Comparison of ENCODE assay signal across 1 cellular context in the genomic region with DNA sequence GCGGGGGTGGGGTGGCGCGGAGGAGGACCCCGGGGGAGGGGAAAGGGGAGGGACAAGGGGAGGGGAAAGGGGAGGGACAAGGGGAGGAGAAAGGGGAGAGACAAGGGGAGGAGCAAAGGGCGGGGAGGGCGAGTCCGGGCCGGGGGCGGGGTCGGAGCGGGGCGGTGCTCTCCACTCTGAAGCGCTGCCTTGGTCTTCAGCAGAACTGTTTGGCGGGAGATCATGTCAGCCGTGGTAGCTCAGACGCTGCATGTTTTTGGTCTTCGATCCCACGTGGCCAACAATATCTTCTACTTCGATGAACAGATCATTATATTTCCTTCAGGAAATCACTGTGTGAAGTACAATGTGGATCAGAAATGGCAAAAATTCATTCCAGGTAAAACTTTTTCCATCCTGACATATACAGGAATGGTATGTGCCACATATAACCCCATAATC.
TF ChIP-seq lines count a peak whose summit lies in the region.

No MANE protein-coding gene starts in this region.

TF ChIP-seq in HEK293, 187 proteins besides CTCF, POLR2A, EP300 and RAD21 (continued from another document):
- TF ChIP-seq, protein P1, sequence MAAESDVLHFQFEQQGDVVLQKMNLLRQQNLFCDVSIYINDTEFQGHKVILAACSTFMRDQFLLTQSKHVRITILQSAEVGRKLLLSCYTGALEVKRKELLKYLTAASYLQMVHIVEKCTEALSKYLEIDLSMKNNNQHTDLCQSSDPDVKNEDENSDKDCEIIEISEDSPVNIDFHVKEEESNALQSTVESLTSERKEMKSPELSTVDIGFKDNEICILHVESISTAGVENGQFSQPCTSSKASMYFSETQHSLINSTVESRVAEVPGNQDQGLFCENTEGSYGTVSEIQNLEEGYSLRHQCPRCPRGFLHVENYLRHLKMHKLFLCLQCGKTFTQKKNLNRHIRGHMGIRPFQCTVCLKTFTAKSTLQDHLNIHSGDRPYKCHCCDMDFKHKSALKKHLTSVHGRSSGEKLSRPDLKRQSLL (tag by site-specific recombination; IDR thresholded peaks at IDR 0.05) = no peak
- TF ChIP-seq ZNF138 (tag by site-specific recombination; IDR thresholded peaks at IDR 0.05; ENCODE audit: borderline replicate concordance) (no peak), ZNF514 (tag by site-specific recombination; IDR thresholded peaks at IDR 0.05) (no peak), ZNF311 (tag by site-specific recombination; IDR thresholded peaks at IDR 0.05; ENCODE audit: borderline replicate concordance) (no peak), ZNF561 (tag by site-specific recombination; IDR thresholded peaks at IDR 0.05; ENCODE audit: borderline replicate concordance) (no peak), SP2 (tag by site-specific recombination; IDR thresholded peaks at IDR 0.05) (no peak; the same call in 1 of the 2 replicates), ZNF660 (tag by site-specific recombination; IDR thresholded peaks at IDR 0.05) (peak; percentile 15; the same call in 1 of the 2 replicates), KLF8 (tag by site-specific recombination; IDR thresholded peaks at IDR 0.05) (peak; percentile 55; the same call in 1 of the 2 replicates), ZEB2 (tag by site-specific recombination; IDR thresholded peaks at IDR 0.05) (no peak), HOXA7 (CRISPR knock-in tag; IDR thresholded peaks at IDR 0.05; ENCODE audit: borderline replicate concordance) (no peak), ZNF596 (tag by site-specific recombination; IDR thresholded peaks at IDR 0.05) (no peak), ZNF324 (tag by site-specific recombination; IDR thresholded peaks at IDR 0.05) (no peak), ZNF239 (tag by site-specific recombination; IDR thresholded peaks at IDR 0.05) (no peak), GLIS1 (tag by site-specific recombination; IDR thresholded peaks at IDR 0.05) (peak; percentile 66; the same call in 1 of the 2 replicates), ZSCAN30 (tag by site-specific recombination; IDR thresholded peaks at IDR 0.05) (no peak), ZBTB17 (tag by site-specific recombination; IDR thresholded peaks at IDR 0.05) (peak; percentile 55), ZSCAN23 (tag by site-specific recombination; IDR thresholded peaks at IDR 0.05) (no peak), KLF9 (tag by site-specific recombination; IDR thresholded peaks at IDR 0.05; ENCODE audit: low read depth) (0 out of 2 replicates have a peak, but pooled peaks have one; percentile 27), ZNF114 (tag by site-specific recombination; IDR thresholded peaks at IDR 0.05) (no peak), SETDB1 (IDR thresholded peaks at IDR 0.05; ENCODE audit: insufficient read length, low read length) (peak; percentile 79), ZNF776 (tag by site-specific recombination; IDR thresholded peaks at IDR 0.05; ENCODE audit: borderline replicate concordance) (no peak), OSR2 (tag by site-specific recombination; IDR thresholded peaks at IDR 0.05) (no peak)
- TF ChIP-seq, protein P2, sequence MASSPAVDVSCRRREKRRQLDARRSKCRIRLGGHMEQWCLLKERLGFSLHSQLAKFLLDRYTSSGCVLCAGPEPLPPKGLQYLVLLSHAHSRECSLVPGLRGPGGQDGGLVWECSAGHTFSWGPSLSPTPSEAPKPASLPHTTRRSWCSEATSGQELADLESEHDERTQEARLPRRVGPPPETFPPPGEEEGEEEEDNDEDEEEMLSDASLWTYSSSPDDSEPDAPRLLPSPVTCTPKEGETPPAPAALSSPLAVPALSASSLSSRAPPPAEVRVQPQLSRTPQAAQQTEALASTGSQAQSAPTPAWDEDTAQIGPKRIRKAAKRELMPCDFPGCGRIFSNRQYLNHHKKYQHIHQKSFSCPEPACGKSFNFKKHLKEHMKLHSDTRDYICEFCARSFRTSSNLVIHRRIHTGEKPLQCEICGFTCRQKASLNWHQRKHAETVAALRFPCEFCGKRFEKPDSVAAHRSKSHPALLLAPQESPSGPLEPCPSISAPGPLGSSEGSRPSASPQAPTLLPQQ (tag by site-specific recombination; IDR thresholded peaks at IDR 0.05) = peak; percentile 55; the same call in 1 of the 2 replicates
- TF ChIP-seq, protein P3, sequence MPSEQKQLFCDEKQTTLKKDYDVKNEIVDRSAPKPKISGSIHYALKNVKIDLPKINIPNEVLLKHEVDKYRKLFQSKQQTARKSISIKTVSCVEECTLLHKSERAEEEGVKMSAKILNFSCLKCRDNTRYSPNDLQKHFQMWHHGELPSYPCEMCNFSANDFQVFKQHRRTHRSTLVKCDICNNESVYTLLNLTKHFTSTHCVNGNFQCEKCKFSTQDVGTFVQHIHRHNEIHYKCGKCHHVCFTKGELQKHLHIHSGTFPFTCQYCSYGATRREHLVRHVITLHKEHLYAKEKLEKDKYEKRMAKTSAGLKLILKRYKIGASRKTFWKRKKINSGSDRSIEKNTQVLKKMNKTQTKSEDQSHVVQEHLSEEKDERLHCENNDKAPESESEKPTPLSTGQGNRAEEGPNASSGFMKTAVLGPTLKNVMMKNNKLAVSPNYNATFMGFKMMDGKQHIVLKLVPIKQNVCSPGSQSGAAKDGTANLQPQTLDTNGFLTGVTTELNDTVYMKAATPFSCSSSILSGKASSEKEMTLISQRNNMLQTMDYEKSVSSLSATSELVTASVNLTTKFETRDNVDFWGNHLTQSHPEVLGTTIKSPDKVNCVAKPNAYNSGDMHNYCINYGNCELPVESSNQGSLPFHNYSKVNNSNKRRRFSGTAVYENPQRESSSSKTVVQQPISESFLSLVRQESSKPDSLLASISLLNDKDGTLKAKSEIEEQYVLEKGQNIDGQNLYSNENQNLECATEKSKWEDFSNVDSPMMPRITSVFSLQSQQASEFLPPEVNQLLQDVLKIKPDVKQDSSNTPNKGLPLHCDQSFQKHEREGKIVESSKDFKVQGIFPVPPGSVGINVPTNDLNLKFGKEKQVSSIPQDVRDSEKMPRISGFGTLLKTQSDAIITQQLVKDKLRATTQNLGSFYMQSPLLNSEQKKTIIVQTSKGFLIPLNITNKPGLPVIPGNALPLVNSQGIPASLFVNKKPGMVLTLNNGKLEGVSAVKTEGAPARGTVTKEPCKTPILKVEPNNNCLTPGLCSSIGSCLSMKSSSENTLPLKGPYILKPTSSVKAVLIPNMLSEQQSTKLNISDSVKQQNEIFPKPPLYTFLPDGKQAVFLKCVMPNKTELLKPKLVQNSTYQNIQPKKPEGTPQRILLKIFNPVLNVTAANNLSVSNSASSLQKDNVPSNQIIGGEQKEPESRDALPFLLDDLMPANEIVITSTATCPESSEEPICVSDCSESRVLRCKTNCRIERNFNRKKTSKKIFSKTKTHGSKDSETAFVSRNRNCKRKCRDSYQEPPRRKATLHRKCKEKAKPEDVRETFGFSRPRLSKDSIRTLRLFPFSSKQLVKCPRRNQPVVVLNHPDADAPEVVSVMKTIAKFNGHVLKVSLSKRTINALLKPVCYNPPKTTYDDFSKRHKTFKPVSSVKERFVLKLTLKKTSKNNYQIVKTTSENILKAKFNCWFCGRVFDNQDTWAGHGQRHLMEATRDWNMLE (tag by site-specific recombination; conservative IDR thresholded peaks at IDR 0.05; ENCODE audit: low read depth) = no peak
- TF ChIP-seq, protein P4, sequence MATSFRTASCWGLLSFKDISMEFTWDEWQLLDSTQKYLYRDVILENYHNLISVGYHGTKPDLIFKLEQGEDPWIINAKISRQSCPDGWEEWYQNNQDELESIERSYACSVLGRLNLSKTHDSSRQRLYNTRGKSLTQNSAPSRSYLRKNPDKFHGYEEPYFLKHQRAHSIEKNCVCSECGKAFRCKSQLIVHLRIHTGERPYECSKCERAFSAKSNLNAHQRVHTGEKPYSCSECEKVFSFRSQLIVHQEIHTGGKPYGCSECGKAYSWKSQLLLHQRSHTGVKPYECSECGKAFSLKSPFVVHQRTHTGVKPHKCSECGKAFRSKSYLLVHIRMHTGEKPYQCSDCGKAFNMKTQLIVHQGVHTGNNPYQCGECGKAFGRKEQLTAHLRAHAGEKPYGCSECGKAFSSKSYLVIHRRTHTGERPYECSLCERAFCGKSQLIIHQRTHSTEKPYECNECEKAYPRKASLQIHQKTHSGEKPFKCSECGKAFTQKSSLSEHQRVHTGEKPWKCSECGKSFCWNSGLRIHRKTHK (tag by site-specific recombination; IDR thresholded peaks at IDR 0.05) = no peak
- TF ChIP-seq, protein P5, sequence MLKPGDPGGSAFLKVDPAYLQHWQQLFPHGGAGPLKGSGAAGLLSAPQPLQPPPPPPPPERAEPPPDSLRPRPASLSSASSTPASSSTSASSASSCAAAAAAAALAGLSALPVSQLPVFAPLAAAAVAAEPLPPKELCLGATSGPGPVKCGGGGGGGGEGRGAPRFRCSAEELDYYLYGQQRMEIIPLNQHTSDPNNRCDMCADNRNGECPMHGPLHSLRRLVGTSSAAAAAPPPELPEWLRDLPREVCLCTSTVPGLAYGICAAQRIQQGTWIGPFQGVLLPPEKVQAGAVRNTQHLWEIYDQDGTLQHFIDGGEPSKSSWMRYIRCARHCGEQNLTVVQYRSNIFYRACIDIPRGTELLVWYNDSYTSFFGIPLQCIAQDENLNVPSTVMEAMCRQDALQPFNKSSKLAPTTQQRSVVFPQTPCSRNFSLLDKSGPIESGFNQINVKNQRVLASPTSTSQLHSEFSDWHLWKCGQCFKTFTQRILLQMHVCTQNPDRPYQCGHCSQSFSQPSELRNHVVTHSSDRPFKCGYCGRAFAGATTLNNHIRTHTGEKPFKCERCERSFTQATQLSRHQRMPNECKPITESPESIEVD (tag by site-specific recombination; IDR thresholded peaks at IDR 0.05) = no peak
- TF ChIP-seq, protein P6, sequence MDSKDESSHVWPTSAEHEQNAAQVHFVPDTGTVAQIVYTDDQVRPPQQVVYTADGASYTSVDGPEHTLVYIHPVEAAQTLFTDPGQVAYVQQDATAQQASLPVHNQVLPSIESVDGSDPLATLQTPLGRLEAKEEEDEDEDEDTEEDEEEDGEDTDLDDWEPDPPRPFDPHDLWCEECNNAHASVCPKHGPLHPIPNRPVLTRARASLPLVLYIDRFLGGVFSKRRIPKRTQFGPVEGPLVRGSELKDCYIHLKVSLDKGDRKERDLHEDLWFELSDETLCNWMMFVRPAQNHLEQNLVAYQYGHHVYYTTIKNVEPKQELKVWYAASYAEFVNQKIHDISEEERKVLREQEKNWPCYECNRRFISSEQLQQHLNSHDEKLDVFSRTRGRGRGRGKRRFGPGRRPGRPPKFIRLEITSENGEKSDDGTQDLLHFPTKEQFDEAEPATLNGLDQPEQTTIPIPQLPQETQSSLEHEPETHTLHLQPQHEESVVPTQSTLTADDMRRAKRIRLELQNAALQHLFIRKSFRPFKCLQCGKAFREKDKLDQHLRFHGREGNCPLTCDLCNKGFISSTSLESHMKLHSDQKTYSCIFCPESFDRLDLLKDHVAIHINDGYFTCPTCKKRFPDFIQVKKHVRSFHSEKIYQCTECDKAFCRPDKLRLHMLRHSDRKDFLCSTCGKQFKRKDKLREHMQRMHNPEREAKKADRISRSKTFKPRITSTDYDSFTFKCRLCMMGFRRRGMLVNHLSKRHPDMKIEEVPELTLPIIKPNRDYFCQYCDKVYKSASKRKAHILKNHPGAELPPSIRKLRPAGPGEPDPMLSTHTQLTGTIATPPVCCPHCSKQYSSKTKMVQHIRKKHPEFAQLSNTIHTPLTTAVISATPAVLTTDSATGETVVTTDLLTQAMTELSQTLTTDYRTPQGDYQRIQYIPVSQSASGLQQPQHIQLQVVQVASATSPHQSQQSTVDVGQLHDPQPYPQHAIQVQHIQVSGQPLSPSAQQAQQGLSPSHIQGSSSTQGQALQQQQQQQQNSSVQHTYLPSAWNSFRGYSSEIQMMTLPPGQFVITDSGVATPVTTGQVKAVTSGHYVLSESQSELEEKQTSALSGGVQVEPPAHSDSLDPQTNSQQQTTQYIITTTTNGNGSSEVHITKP (tag by site-specific recombination; IDR thresholded peaks at IDR 0.05) = peak; percentile 96
- TF ChIP-seq, protein P7, sequence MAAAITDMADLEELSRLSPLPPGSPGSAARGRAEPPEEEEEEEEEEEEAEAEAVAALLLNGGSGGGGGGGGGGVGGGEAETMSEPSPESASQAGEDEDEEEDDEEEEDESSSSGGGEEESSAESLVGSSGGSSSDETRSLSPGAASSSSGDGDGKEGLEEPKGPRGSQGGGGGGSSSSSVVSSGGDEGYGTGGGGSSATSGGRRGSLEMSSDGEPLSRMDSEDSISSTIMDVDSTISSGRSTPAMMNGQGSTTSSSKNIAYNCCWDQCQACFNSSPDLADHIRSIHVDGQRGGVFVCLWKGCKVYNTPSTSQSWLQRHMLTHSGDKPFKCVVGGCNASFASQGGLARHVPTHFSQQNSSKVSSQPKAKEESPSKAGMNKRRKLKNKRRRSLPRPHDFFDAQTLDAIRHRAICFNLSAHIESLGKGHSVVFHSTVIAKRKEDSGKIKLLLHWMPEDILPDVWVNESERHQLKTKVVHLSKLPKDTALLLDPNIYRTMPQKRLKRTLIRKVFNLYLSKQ (tag by site-specific recombination; IDR thresholded peaks at IDR 0.05; ENCODE audit: borderline replicate concordance) = no peak
